1 cellular context compared by ENCODE assay signal in genomic region chr10:28937959-28938358, GRCh38.
TF ChIP-seq lines count a peak whose summit lies in the region.

No MANE protein-coding gene starts in this region.

TF ChIP-seq in H1, 55 proteins besides CTCF, POLR2A, EP300 and RAD21 (continued from another document):
- no peak for TF ChIP-seq KDM4A (IDR thresholded peaks at IDR 0.05; ENCODE audit: low read depth, low read length, severe bottlenecking)
- no peak for TF ChIP-seq RNF2 (IDR thresholded peaks at IDR 0.05; ENCODE audit: borderline replicate concordance, low read depth, low read length, missing control alignments, poor library complexity, severe bottlenecking)
- TF ChIP-seq ATF2 (IDR thresholded peaks at IDR 0.05; ENCODE audit: low read length) = no peak
- no peak for TF ChIP-seq HDAC6 (IDR thresholded peaks at IDR 0.05; ENCODE audit: low read depth, low read length)
- TF ChIP-seq SIRT6 (IDR thresholded peaks at IDR 0.05; ENCODE audit: low read length) = no peak
- no peak for TF ChIP-seq ZNF274 (IDR thresholded peaks at IDR 0.05; ENCODE audit: borderline replicate concordance, extremely low read depth, low read length)
- TF ChIP-seq KDM1A (IDR thresholded peaks at IDR 0.05; ENCODE audit: borderline replicate concordance, low read length) = no peak
- no peak for TF ChIP-seq SP2 (IDR thresholded peaks at IDR 0.05; ENCODE audit: low read length)
- TF ChIP-seq BCL11A (IDR thresholded peaks at IDR 0.05; ENCODE audit: low read depth in 2 of 2, low read length in 2 of 2) = no peak
TF ChIP-seq in H1: peak in this region for 0.
